Comparison of ENCODE assay signal across 14 cellular contexts in the genomic region with DNA sequence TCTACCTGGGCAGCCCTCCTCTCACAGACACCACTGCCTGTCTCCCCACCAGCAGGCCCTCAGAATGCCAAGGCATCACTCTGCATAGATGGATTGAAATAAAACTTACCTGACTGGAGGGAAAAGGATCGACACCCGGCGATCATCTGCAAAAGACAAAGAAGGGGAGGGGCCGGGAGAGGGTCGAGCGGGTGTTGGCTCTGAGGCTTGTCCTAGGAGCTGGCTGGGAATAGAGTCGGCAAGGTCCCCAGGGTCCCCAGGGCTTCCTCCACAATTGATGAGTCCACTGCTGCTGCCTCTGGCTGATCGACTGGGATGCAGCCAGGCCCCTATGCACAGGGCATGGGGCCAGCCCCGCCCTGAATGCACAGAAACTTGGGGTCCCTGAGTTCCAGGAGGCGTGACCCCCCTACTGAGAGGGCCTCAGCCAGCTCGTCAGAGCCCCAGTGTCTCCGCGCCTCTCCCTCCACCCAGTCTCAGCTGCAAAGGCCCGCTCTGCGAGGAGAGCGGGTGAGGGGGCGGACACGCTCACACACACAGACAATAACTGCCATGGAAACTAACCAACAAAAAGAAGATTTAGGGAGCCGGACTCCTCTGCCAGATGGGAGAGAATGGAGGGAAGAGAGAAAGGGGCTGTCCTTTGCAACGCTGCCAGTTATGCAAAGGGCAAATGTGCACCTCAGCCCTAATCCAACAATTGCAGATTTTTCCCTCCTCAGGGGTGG. TPM values are rescaled to one million over a fixed set of nuclear protein-coding genes. Genes with fewer than 3 reads are reported as not detected.
DNase-seq lines count a peak whose midpoint lies in the region; ATAC-seq, FAIRE-seq and TF ChIP-seq lines count a peak whose summit lies in the region.
"Had no signal": no experiment of that assay in that cellular context is flagged by ENCODE, and none has a peak within 500 bp of the region (broad histone marks: within the 10 kb centered on the region; RNA-seq: fewer than 3 reads in every experiment).

A gene with protein sequence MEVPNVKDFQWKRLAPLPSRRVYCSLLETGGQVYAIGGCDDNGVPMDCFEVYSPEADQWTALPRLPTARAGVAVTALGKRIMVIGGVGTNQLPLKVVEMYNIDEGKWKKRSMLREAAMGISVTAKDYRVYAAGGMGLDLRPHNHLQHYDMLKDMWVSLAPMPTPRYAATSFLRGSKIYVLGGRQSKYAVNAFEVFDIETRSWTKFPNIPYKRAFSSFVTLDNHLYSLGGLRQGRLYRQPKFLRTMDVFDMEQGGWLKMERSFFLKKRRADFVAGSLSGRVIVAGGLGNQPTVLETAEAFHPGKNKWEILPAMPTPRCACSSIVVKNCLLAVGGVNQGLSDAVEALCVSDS (minus strand): TSS at position 499 of the 728 bp plus-strand sequence. CDS start 13,318 bp downstream, outside the sequence.

- H3K9me3 ChIP-seq in small intestine (ENCODE audit: control insufficient read depth, low read depth) (no peaks in the 10 kb centered on the region), left ventricle myocardium inferior (replicated peaks) (no peaks in the 10 kb centered on the region)

- ATAC-seq in GM21526 (IDR thresholded peaks at IDR 0.05; ENCODE audit: low FRiP score, unreplicated experiment): no peak
- ATAC-seq: stimulated activated naive CD8-positive, alpha-beta T cell treated with anti-CD3 and anti-CD28 coated beads, Interleukin-15, amount 100 ng/mL, for 72 hours had no signal

- H3K4me3 ChIP-seq in small intestine (ENCODE audit: low read depth in 1 of 2, low read length in 2 of 2): no peak within 1 kb of the TSS
- no peak within 1 kb of the TSS for H3K4me3 ChIP-seq in foreskin fibroblast (ENCODE audit: low read depth in 1 of 2, low read length in 2 of 2)
- H3K4me3 ChIP-seq in left ventricle myocardium inferior: no peak within 1 kb of the TSS

- H3K4me1 ChIP-seq in small intestine (ENCODE audit: control insufficient read depth in 2 of 2, insufficient read depth in 1 of 2, low read depth in 1 of 2, low read length in 1 of 2) (peaks cover 2 to 4% of the 10 kb centered on the region in 2 donors), left ventricle myocardium inferior (peaks cover 6% of the 10 kb centered on the region)
- H3K4me1 ChIP-seq: parathyroid adenoma had no signal

- no peak for TF ChIP-seq CTCF in foreskin fibroblast (IDR thresholded peaks at IDR 0.05; ENCODE audit: low read depth, low read length)
- no peak for TF ChIP-seq CTCF in left ventricle myocardium inferior (IDR thresholded peaks at IDR 0.05; ENCODE audit: borderline replicate concordance)

- no peaks in the 10 kb centered on the region for H3K27me3 ChIP-seq in small intestine (ENCODE audit: control insufficient read depth in 2 of 2, insufficient read depth in 2 of 2, low read length in 2 of 2)
- H3K27me3 ChIP-seq in left ventricle myocardium inferior (ENCODE audit: low read depth): peaks cover 64% of the 10 kb centered on the region

- H3K36me3 ChIP-seq in small intestine (ENCODE audit: control insufficient read depth in 2 of 2, insufficient read depth in 2 of 2, low read length in 2 of 2) (no peaks in the 10 kb centered on the region), left ventricle myocardium inferior (no peaks in the 10 kb centered on the region)

- H3K27ac ChIP-seq in small intestine (ENCODE audit: low read depth in 1 of 2, low read length in 1 of 2) (peak within 1 kb of the TSS; percentile 57 to 75), left ventricle myocardium inferior (replicated peaks) (no peak within 1 kb of the TSS)
- H3K27ac ChIP-seq: parathyroid adenoma had no signal

- no peak for FAIRE-seq in small intestine (lab: Jason Lieb, UNC)

- intact Hi-C loops in head of caudate nucleus (cut with DNase I): loop anchor here (5.0 kb wide), 1 partner anchor 81 kb away; no protein-coding TSS in a partner anchor
- intact Hi-C loops in left ventricle myocardium inferior (cut with micrococcal nuclease): no loop called here

- DNase-seq in DMS 273 (lab: John Stamatoyannopoulos, UW; ENCODE audit: unreplicated experiment) (peak; percentile 72), DMS 273 treated with DMSO at 0.1 percent for 48 hours (lab: John Stamatoyannopoulos, UW) (no peak), NCI-H345 treated with DMSO at 0.1 percent for 48 hours (lab: John Stamatoyannopoulos, UW; ENCODE audit: unreplicated experiment) (peak; percentile 35), head of caudate nucleus (peak in 37 of 42 donors; percentile 30 to 77 (median 54)), small intestine (no peak), foreskin fibroblast (no peak), left ventricle myocardium inferior (no peak)
- DNase-seq: activated CD4-positive, alpha-beta T cell treated with anti-CD3 and anti-CD28 coated beads, Interleukin-2, amount 10 ng/mL, durations not matched to agents 7 days and 5 days; activated effector memory CD4-positive, alpha-beta T cell treated with anti-CD3 and anti-CD28 coated beads, Interleukin-2, amount 50 U/mL, for 16 hours; COR-L47; kidney glomerular epithelial cell; stimulated activated naive CD8-positive, alpha-beta T cell treated with anti-CD3 and anti-CD28 coated beads, Interleukin-15, amount 100 ng/mL, for 72 hours had no signal

- WGBS in small intestine, 3 donors: 57 to 78% (median 76%) methylated on average over 20 of the region's 20 CpGs

RNA-seq across cellular contexts. Expression of the gene that starts here (rescaled TPM):
- 1 to 10 TPM in 2 of 3 donors, under 1 TPM in 1; 0.22 to 1.7 (median 1.1) TPM for polyA plus RNA-seq in small intestine
- 0.27 TPM for total RNA-seq in left ventricle myocardium inferior
- total RNA-seq: activated CD4-positive, alpha-beta T cell treated with anti-CD3 and anti-CD28 coated beads, Interleukin-2, amount 10 ng/mL, durations not matched to agents 7 days and 5 days had no signal

Comparison
In these comparisons a context has a peak if more than half of its experiments do, and no peak if none do; other contexts are left out.
1. DNase-seq: peak in DMS 273 (single experiment), NCI-H345 treated with DMSO at 0.1 percent for 48 hours (single experiment) and head of caudate nucleus (37 of 42); none in DMS 273 treated with DMSO at 0.1 percent for 48 hours (single experiment), small intestine (single experiment), foreskin fibroblast (0 of 2) and left ventricle myocardium inferior (single experiment).